In genomic region chr9:98805506-98806272, GRCh38 we compare ENCODE assay signal across 14 cellular contexts.
DNase-seq lines count a peak whose midpoint lies in the region; ATAC-seq and TF ChIP-seq lines count a peak whose summit lies in the region.
"Had no signal": no experiment of that assay in that cellular context is flagged by ENCODE, and none has a peak within 500 bp of the region (broad histone marks: within the 10 kb centered on the region; RNA-seq: fewer than 3 reads in every experiment).

No MANE protein-coding gene starts in this region.

- H3K4me1 ChIP-seq in muscle layer of duodenum (ENCODE audit: control insufficient read depth in 1 of 2, insufficient read depth in 2 of 2, low read length in 2 of 2) = peaks cover 0 to 15% of the 10 kb centered on the region in 2 donors

- peak overlapping the region; percentile 77 for H3K27ac ChIP-seq in muscle layer of duodenum (ENCODE audit: low read length)

- no peak for TF ChIP-seq CTCF in epithelial cell of esophagus (IDR thresholded peaks at IDR 0.05; ENCODE audit: insufficient read depth, low read depth, low read length, missing control alignments)

- peaks cover 3% of the 10 kb centered on the region for H3K27me3 ChIP-seq in muscle layer of duodenum (ENCODE audit: low read depth, low read length)

- DNase-seq in CD1c-positive myeloid dendritic cell (ENCODE audit: extremely low spot score) (peak; percentile 45), NOMO-1 treated with DMSO at 0.1 percent for 48 hours (lab: John Stamatoyannopoulos, UW; ENCODE audit: unreplicated experiment) (peak; percentile 75), epithelial cell of esophagus (ENCODE audit: low read depth) (peak; percentile 93), NCI-H345 treated with DMSO at 0.1 percent for 48 hours (lab: John Stamatoyannopoulos, UW; ENCODE audit: unreplicated experiment) (no peak)
- no peak for DNase-seq in stimulated activated naive CD4-positive, alpha-beta T cell (lab: John Stamatoyannopoulos, UW)
- DNase-seq in stimulated activated CD4-positive, alpha-beta T cell treated with anti-CD3 and anti-CD28 coated beads, Interleukin-1b, Interleukin-23, amount 100 ng/mL, for 48 hours = no peak
- DNase-seq: DND-41; effector memory CD4-positive, alpha-beta T cell; H9; NCI-H2029 treated with DMSO at 0.1 percent for 48 hours; occipital lobe had no signal

- H3K4me3 ChIP-seq in epithelial cell of esophagus (ENCODE audit: low read length) (no peak overlapping the region), muscle layer of duodenum (ENCODE audit: low read depth in 1 of 2, low read length in 2 of 2) (peak overlapping the region; percentile 9 to 54)
- H3K4me3 ChIP-seq: lung had no signal

- H3K9me3 ChIP-seq in muscle layer of duodenum (ENCODE audit: control insufficient read depth in 1 of 2, low read length in 2 of 2) = no peaks in the 10 kb centered on the region

- H3K36me3 ChIP-seq in muscle layer of duodenum (ENCODE audit: control insufficient read depth in 1 of 2, insufficient read depth in 2 of 2, low read length in 2 of 2) = no peaks in the 10 kb centered on the region

- no peak for ATAC-seq in GM19397 (IDR thresholded peaks at IDR 0.05; ENCODE audit: unreplicated experiment)

Comparison
In these comparisons a context has a peak if more than half of its experiments do, and no peak if none do; other contexts are left out.
1. DNase-seq: peak in CD1c-positive myeloid dendritic cell (single experiment), NOMO-1 treated with DMSO at 0.1 percent for 48 hours (single experiment) and epithelial cell of esophagus (single experiment); none in NCI-H345 treated with DMSO at 0.1 percent for 48 hours (single experiment), stimulated activated naive CD4-positive, alpha-beta T cell (0 of 6) and stimulated activated CD4-positive, alpha-beta T cell treated with anti-CD3 and anti-CD28 coated beads, Interleukin-1b, Interleukin-23, amount 100 ng/mL, for 48 hours (single experiment).